ENCODE assay signal across 26 cellular contexts in the genomic region with DNA sequence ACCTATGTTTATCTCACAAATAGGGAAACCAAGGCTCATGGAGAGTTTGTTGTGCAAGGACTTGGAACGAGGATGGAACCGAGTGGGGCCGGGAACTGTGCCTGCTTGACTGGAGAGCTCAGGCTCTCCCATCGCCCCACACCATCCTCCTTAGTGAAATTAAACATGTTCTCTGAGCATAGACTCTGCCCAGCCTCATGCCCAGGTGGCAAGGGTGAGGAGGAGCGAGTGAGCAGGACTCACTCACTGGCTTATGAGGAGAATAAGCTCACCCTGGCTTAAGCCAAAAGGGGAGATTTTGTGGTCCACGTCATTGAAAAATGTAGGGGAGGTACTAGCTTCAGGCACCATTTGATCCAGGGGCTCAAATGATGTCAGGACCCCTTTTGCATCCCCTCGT. TPM values are rescaled to one million over a fixed set of nuclear protein-coding genes. Genes with fewer than 3 reads are reported as not detected.
A peak's percentile ranks its signal among the peaks of the same experiment; 100 is the strongest.
DNase-seq lines count a peak whose midpoint lies in the region; ATAC-seq, FAIRE-seq and TF ChIP-seq lines count a peak whose summit lies in the region.
"Had no signal": no experiment of that assay in that cellular context is flagged by ENCODE, and none has a peak within 500 bp of the region (broad histone marks: within the 10 kb centered on the region; RNA-seq: fewer than 3 reads in every experiment).

No MANE protein-coding gene starts in this region.

- H3K36me3 ChIP-seq in HepG2 (replicated peaks in 1 of 2; ENCODE audit: control insufficient read depth in 1 of 2, insufficient read depth in 2 of 2, low read length in 2 of 2) (peaks cover 69 to 96% of the 10 kb centered on the region in 2 experiments), right lobe of liver (no peaks in the 10 kb centered on the region), gastroesophageal sphincter (no peaks in the 10 kb centered on the region), rectal smooth muscle tissue (ENCODE audit: control insufficient read depth, insufficient read depth, low read length) (no peaks in the 10 kb centered on the region), transverse colon (no peaks in the 10 kb centered on the region)
- H3K36me3 ChIP-seq: BLaER1 treated with 17β-estradiol and CSF1 and Interleukin-3, amounts not matched to agents 10 nM and 100 nM; MG63; SJSA1 had no signal

- H3K4me3 ChIP-seq in HepG2 (replicated peaks in 1 of 3; ENCODE audit: insufficient read depth in 1 of 3, low read depth in 2 of 3, low read length in 3 of 3) (no peak overlapping the region), right lobe of liver (no peak overlapping the region), gastroesophageal sphincter (no peak overlapping the region), rectal smooth muscle tissue (ENCODE audit: low read length) (no peak overlapping the region), transverse colon (no peak overlapping the region)
- H3K4me3 ChIP-seq: BLaER1 treated with 17β-estradiol and CSF1 and Interleukin-3, amounts not matched to agents 10 nM and 100 nM; GM12878; GM23248; MG63; PC-9; SJSA1 had no signal

- H3K27ac ChIP-seq in HepG2 (ENCODE audit: extremely low read length, insufficient read depth, low read length) (no peak overlapping the region), right lobe of liver (peak overlapping the region in 1 of 3 donors; percentile 60), gastroesophageal sphincter (peak overlapping the region in 3 of 4 donors; percentile 69 to 79 (median 73)), rectal smooth muscle tissue (ENCODE audit: low read depth, low read length) (peak overlapping the region; percentile 79), transverse colon (peak overlapping the region; percentile 11 to 73 (median 63))
- H3K27ac ChIP-seq: BLaER1 treated with 17β-estradiol and CSF1 and Interleukin-3, amounts not matched to agents 10 nM and 100 nM; GM23248; PC-9; SJSA1 had no signal

- H3K4me2 ChIP-seq in HepG2 (ENCODE audit: low read depth, low read length): no peak overlapping the region
- H3K4me2 ChIP-seq: PC-9 had no signal

- H3K27me3 ChIP-seq in HepG2 (ENCODE audit: control insufficient read depth in 1 of 2, insufficient read depth in 2 of 2, low read length in 2 of 2) (no peaks in the 10 kb centered on the region), right lobe of liver (no peaks in the 10 kb centered on the region), gastroesophageal sphincter (no peaks in the 10 kb centered on the region), rectal smooth muscle tissue (ENCODE audit: control insufficient read depth, insufficient read depth, low read length) (no peaks in the 10 kb centered on the region), transverse colon (no peaks in the 10 kb centered on the region)
- H3K27me3 ChIP-seq: BLaER1 treated with 17β-estradiol and CSF1 and Interleukin-3, amounts not matched to agents 10 nM and 100 nM; MG63; SJSA1 had no signal

- intact Hi-C loops in HepG2 (cut with micrococcal nuclease; ENCODE audit: unreplicated experiment) (no loop called here), right lobe of liver (cut with DNase I) (no loop called here), transverse colon (cut with DNase I; ENCODE audit: low total_unique reads) (no loop called here)

- POLR2A ChIA-PET in HepG2 (lab: Yijun Ruan, JAX): no interaction called here

- TF ChIP-seq POLR2A in HepG2 (IDR thresholded peaks at IDR 0.05; ENCODE audit: insufficient read depth in 1 of 2, low read depth in 2 of 2, low read length in 2 of 2) (peak in 1 of 2 experiments; percentile 44; a peak in 1 of 4 replicates), right lobe of liver (IDR thresholded peaks at IDR 0.05) (no peak), gastroesophageal sphincter (IDR thresholded peaks at IDR 0.05) (no peak), transverse colon (IDR thresholded peaks at IDR 0.05) (no peak)

- H3K9ac ChIP-seq in HepG2 (ENCODE audit: insufficient read depth, low read depth, low read length) (no peak overlapping the region), rectal smooth muscle tissue (ENCODE audit: low read length) (no peak overlapping the region)
- H3K9ac ChIP-seq: BLaER1 treated with 17β-estradiol and CSF1 and Interleukin-3, amounts not matched to agents 10 nM and 100 nM; GM23248 had no signal

- H3K79me2 ChIP-seq in HepG2 (ENCODE audit: insufficient read depth, low read length): peaks cover 94% of the 10 kb centered on the region

- no peaks in the 10 kb centered on the region for H3K9me3 ChIP-seq in HepG2 (ENCODE audit: low read length)
- no peaks in the 10 kb centered on the region for H3K9me3 ChIP-seq in right lobe of liver
- no peaks in the 10 kb centered on the region for H3K9me3 ChIP-seq in gastroesophageal sphincter
- H3K9me3 ChIP-seq in transverse colon: no peaks in the 10 kb centered on the region
- H3K9me3 ChIP-seq: BLaER1 treated with 17β-estradiol and CSF1 and Interleukin-3, amounts not matched to agents 10 nM and 100 nM; Caco-2; MG63; SJSA1 had no signal

- DNase-seq in HepG2 (ENCODE audit: low spot score): no peak
- DNase-seq in right lobe of liver: no peak
- no peak for DNase-seq in transverse colon
- DNase-seq in 8988T: no peak
- DNase-seq in HPDE6-E6E7 (ENCODE audit: extremely low spot score): no peak
- DNase-seq: Caco-2; CD8-positive, alpha-beta T cell; GM23248; HFFc6; IMR-90; KG1; MG63; NCI-H146; NCI-H1930; NCI-H2107; NCI-H524 treated with DMSO at 0.1 percent for 48 hours; NCI-H774; PC-9 had no signal

- no peak for FAIRE-seq in HepG2 (lab: Jason Lieb, UNC)
- FAIRE-seq: A204.1, GM12878 had no signal

- 98% methylated on average over 7 of the region's 7 CpGs for whole genome bisulfite sequencing in HepG2 (ENCODE audit: low lambda C conversion rate)
- WGBS in right lobe of liver (ENCODE audit: insufficient coverage, low coverage, low lambda C conversion rate, missing lambda C conversion rate): 56% methylated on average over 5 of the region's 7 CpGs
- 75 to 87% methylated on average over 1 to 2 of the region's 7 CpGs for WGBS in gastroesophageal sphincter (ENCODE audit: low coverage in 1 of 2), 2 donors
- 83 to 90% methylated on average over 2 to 7 of the region's 7 CpGs for WGBS in transverse colon (ENCODE audit: low coverage in 1 of 2), 2 donors

- TF ChIP-seq RAD21 in HepG2 (CRISPR knock-in tag; IDR thresholded peaks at IDR 0.05): no peak

- H4K20me1 ChIP-seq in HepG2 (ENCODE audit: insufficient read depth, low read length): peaks cover 98% of the 10 kb centered on the region
- H4K20me1 ChIP-seq: BLaER1 treated with 17β-estradiol and CSF1 and Interleukin-3, amounts not matched to agents 10 nM and 100 nM had no signal

- TF ChIP-seq CTCF in HepG2 (CRISPR knock-in tag; IDR thresholded peaks at IDR 0.05): no peak
- no peak for TF ChIP-seq CTCF in right lobe of liver (IDR thresholded peaks at IDR 0.05)
- TF ChIP-seq CTCF in gastroesophageal sphincter (IDR thresholded peaks at IDR 0.05): no peak
- TF ChIP-seq CTCF in transverse colon (IDR thresholded peaks at IDR 0.05): no peak

- no peak overlapping the region for H2AFZ ChIP-seq in HepG2 (ENCODE audit: low read length)
- H2AFZ ChIP-seq: GM23248, PC-9 had no signal

- ATAC-seq in HepG2 (no peak), right lobe of liver (no peak), gastroesophageal sphincter (no peak), HG03432 (IDR thresholded peaks at IDR 0.05; ENCODE audit: unreplicated experiment) (no peak)
- ATAC-seq: CD8-positive, alpha-beta T cell; GM12878 had no signal

- H3K4me1 ChIP-seq in HepG2 (ENCODE audit: insufficient read depth, low read length): peaks cover 64% of the 10 kb centered on the region
- peaks cover 0 to 20% (median 9%) of the 10 kb centered on the region in 4 donors for H3K4me1 ChIP-seq in right lobe of liver
- H3K4me1 ChIP-seq in gastroesophageal sphincter: peaks cover 4 to 84% (median 19%) of the 10 kb centered on the region in 3 donors
- peaks cover 18% of the 10 kb centered on the region for H3K4me1 ChIP-seq in rectal smooth muscle tissue (ENCODE audit: control insufficient read depth, insufficient read depth, low read length)
- H3K4me1 ChIP-seq in transverse colon: peaks cover 0 to 16% (median 9%) of the 10 kb centered on the region in 4 donors
- H3K4me1 ChIP-seq: Caco-2, SJSA1 had no signal

- no TSS peak for BruUV-seq in HepG2 (replicated peaks; lab: Mats Ljungman, UMichigan)

- TF ChIP-seq EP300 in HepG2 (IDR thresholded peaks at IDR 0.05; ENCODE audit: low read depth in 2 of 2, low read length in 2 of 2): no peak
- TF ChIP-seq EP300 in HepG2 (CRISPR knock-in tag; IDR thresholded peaks at IDR 0.05; ENCODE audit: borderline replicate concordance): no peak
- no peak for TF ChIP-seq EP300 in gastroesophageal sphincter (IDR thresholded peaks at IDR 0.05)
- no peak for TF ChIP-seq EP300 in transverse colon (IDR thresholded peaks at IDR 0.05; ENCODE audit: low read depth)

- CTCF ChIA-PET in HepG2 (lab: Yijun Ruan, JAX; ENCODE audit: low intra/inter-chr PET ratio, low total read pairs): no interaction called here

- in situ Hi-C loops in HepG2 (cut with HindIII; ENCODE audit: extremely low pct_ligation_motif_present, low pct_unique_long_range_greater_than_20kb): no loop called here
- in situ Hi-C loops in transverse colon (cut with MboI; ENCODE audit: low pct_ligation_motif_present in 1 of 4, low pct_unique_long_range_greater_than_20kb in 1 of 4, low sequenced_read_pairs in 3 of 4): no loop called here

RNA-seq across cellular contexts. Expression of a gene that starts 44.8 kb away (rescaled TPM):
- total RNA-seq in HepG2 (2016; rRNA removed; fragmentation: Illumina TruSeq; extraction: Trizol) (59.0 and 70.4 TPM in 2 replicates), right lobe of liver (1 to 10 TPM in 5 of 6 experiments, under 1 TPM in 1; 0.69 to 2.6 (median 2.1) TPM), gastroesophageal sphincter (10 to 100 TPM; 27.7 to 69.2 (median 48.7) TPM), transverse colon (10 to 100 TPM in 1 of 4 donors, 1 to 10 TPM in 3; 1.7 to 98.1 (median 2.5) TPM)
- total RNA-seq in HepG2 (2016; cell fraction: cytosol; rRNA removed; fragmentation: Illumina TruSeq; extraction: Trizol; ENCODE audit: low read depth): 19.9 and 25.5 TPM in 2 replicates
- 50.0 and 70.7 TPM in 2 replicates for total RNA-seq in HepG2 (2016; cell fraction: insoluble cytoplasmic fraction; rRNA removed; fragmentation: Illumina TruSeq; extraction: Trizol)
- total RNA-seq in HepG2 (2016; cell fraction: membrane; rRNA removed; fragmentation: Illumina TruSeq; extraction: Trizol): 136 and 148 TPM in 2 replicates
- total RNA-seq in HepG2 (2016; cell fraction: nucleus; rRNA removed; fragmentation: Illumina TruSeq; extraction: Trizol): 61.9 and 70.6 TPM in 2 replicates
- polyA plus RNA-seq in HepG2 (2011; rRNA removed): 86.1 and 121 TPM in 2 replicates
- 22.3 and 49.7 TPM in 2 replicates for polyA plus RNA-seq in HepG2 (2011; cell fraction: cytosol; rRNA removed)
- polyA plus RNA-seq in HepG2 (2011; cell fraction: nucleus; rRNA removed): 150 and 275 TPM in 2 replicates
- 58.7 and 76.3 TPM in 2 replicates for polyA plus RNA-seq in HepG2 (2012)
- 106 and 127 TPM in 2 replicates for polyA plus RNA-seq in HepG2 (2016; cell fraction: cytosol; fragmentation: Illumina TruSeq; extraction: Trizol; ENCODE audit: low read depth)
- 95.8 and 124 TPM in 2 replicates for polyA plus RNA-seq in HepG2 (2016; cell fraction: insoluble cytoplasmic fraction; fragmentation: Illumina TruSeq; extraction: Trizol; ENCODE audit: low read depth)
- 156 and 170 TPM in 2 replicates for polyA plus RNA-seq in HepG2 (2016; cell fraction: membrane; fragmentation: Illumina TruSeq; extraction: Trizol; ENCODE audit: low read depth)
- polyA plus RNA-seq in HepG2 (2016; cell fraction: nucleus; fragmentation: Illumina TruSeq; extraction: Trizol; ENCODE audit: insufficient read depth, low read depth): 155 and 169 TPM in 2 replicates
- polyA minus RNA-seq in HepG2 (2011; rRNA and poly(A)+ RNA removed; ENCODE audit: low replicate concordance): 0.02 and 110 TPM in 2 replicates
- polyA minus RNA-seq in HepG2 (2011; cell fraction: cytosol; rRNA and poly(A)+ RNA removed): 14.3 and 28.8 TPM in 2 replicates
- 43.1 and 57.6 TPM in 2 replicates for polyA minus RNA-seq in HepG2 (2011; cell fraction: nucleus; rRNA and poly(A)+ RNA removed)
- total RNA-seq: GM23248, HFFc6, IMR-90 had no signal
- polyA plus RNA-seq: AG04450, GM23248, IMR-90 had no signal
